ENCODE assay signal across 9 cellular contexts in the genomic region with DNA sequence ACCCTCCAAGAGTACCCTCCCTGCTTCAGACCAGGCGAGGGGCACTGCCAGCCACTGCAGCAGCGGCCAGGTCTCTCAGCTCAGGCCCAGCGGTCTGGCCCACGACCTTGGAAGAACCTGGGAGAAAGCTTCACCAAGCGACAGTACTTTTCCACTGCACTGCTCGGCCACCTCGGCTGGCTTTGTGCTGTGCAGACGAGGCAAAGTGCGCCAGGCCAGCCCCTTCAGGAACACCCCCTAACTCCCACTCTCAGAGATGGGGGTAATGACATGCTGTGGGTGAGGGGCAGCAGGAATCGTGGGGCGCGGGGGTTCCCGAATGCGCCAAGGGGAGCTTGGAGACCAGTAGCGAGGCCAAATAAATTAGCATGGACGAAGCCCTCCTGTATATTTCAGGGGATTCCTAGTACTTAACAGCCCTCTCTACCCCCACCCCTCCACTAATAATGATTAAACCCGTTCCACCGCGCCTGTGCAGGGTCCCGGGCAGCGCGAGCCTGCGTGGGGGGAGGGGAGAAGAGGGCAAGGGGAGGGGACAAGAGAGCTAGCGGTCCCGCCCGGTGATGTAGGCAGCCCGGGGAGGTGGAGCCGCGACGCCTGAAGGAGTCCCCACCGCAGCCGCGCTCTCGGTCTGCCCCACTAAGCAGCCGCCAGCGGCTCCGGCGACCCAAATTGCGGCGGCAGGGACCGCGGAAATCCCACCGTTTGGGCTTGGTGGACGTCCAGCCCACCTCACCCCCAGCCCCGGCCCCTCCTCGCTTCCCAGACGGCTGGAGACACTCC. TPM values are rescaled to one million over a fixed set of nuclear protein-coding genes. Genes with fewer than 3 reads are reported as not detected.
DNase-seq lines count a peak whose midpoint lies in the region; TF ChIP-seq lines count a peak whose summit lies in the region.
"Had no signal": no experiment of that assay in that cellular context is flagged by ENCODE, and none has a peak within 500 bp of the region (broad histone marks: within the 10 kb centered on the region; RNA-seq: fewer than 3 reads in every experiment).

Gene FAM43B (plus strand): TSS at position 629 of the 783 bp plus-strand sequence. CDS start 401 bp downstream, outside the sequence.

- intact Hi-C loops in esophagus muscularis mucosa (cut with DNase I): no loop called here

- H3K9ac ChIP-seq in NT2/D1 (ENCODE audit: insufficient read length, low read depth): peak within 1 kb of the TSS; percentile 82

- H3K36me3 ChIP-seq in NT2/D1 (ENCODE audit: insufficient read depth, insufficient read length, low read length): no peaks in the 10 kb centered on the region
- no peaks in the 10 kb centered on the region for H3K36me3 ChIP-seq in esophagus muscularis mucosa

- H3K9me3 ChIP-seq in NT2/D1 (ENCODE audit: insufficient read depth, low read length) (no peaks in the 10 kb centered on the region), esophagus muscularis mucosa (no peaks in the 10 kb centered on the region)

- H3K4me1 ChIP-seq in NT2/D1 (ENCODE audit: insufficient read depth, insufficient read length) (peaks cover 3% of the 10 kb centered on the region), esophagus muscularis mucosa (peaks cover 21 to 36% (median 30%) of the 10 kb centered on the region in 4 donors)

- peak within 1 kb of the TSS; percentile 81 for H3K4me3 Mint-ChIP-seq in nephron progenitor cell

- TF ChIP-seq POLR2A in esophagus muscularis mucosa (IDR thresholded peaks at IDR 0.05; ENCODE audit: low read depth): no peak

- TF ChIP-seq CTCF in esophagus muscularis mucosa (IDR thresholded peaks at IDR 0.05) (no peak), nephron progenitor cell (IDR thresholded peaks at IDR 0.05) (no peak)

- peak within 1 kb of the TSS; percentile 10 to 74 (median 50) for H3K27ac ChIP-seq in esophagus muscularis mucosa (replicated peaks in 1 of 4)

- TF ChIP-seq EP300 in esophagus muscularis mucosa (IDR thresholded peaks at IDR 0.05): no peak

- no peaks in the 10 kb centered on the region for H3K36me3 Mint-ChIP-seq in nephron progenitor cell (ENCODE audit: low read depth)

- peak; percentile 63 for DNase-seq in D341Med (ENCODE audit: low spot score)
- DNase-seq in NT2/D1 (ENCODE audit: low read depth, low spot score): no peak
- DNase-seq in esophagus muscularis mucosa (ENCODE audit: extremely low spot score): no peak
- DNase-seq in nephron progenitor cell: peak; percentile 81
- no peak for DNase-seq in effector CD8-positive, alpha-beta T cell (lab: John Stamatoyannopoulos, UW)
- DNase-seq in dermis blood vessel endothelial cell: no peak
- no peak for DNase-seq in DMS153 (lab: John Stamatoyannopoulos, UW)
- no peak for DNase-seq in NAMALWA (ENCODE audit: low spot score)

- H3K4me3 ChIP-seq in NT2/D1 (ENCODE audit: insufficient read length, low read depth): peak within 1 kb of the TSS; percentile 59
- peak within 1 kb of the TSS; percentile 45 to 57 (median 50) for H3K4me3 ChIP-seq in esophagus muscularis mucosa

- H3K27me3 ChIP-seq in NT2/D1 (ENCODE audit: insufficient read depth, insufficient read length): peaks cover 30% of the 10 kb centered on the region
- H3K27me3 ChIP-seq in esophagus muscularis mucosa: peaks cover 0 to 90% (median 27%) of the 10 kb centered on the region in 4 donors

- no peak within 1 kb of the TSS for H3K27ac Mint-ChIP-seq in nephron progenitor cell

- H3K27me3 Mint-ChIP-seq in nephron progenitor cell (ENCODE audit: low read depth, poor library complexity): peaks cover 54% of the 10 kb centered on the region

- 3% methylated on average over 20 of the region's 47 CpGs for WGBS in esophagus muscularis mucosa

- peaks cover 12% of the 10 kb centered on the region for H3K4me1 Mint-ChIP-seq in nephron progenitor cell

- H3K9me3 Mint-ChIP-seq in nephron progenitor cell: no peaks in the 10 kb centered on the region

RNA-seq across cellular contexts. Expression of gene FAM43B, which starts in this region (rescaled TPM):
- total RNA-seq in esophagus muscularis mucosa: 1 to 10 TPM in 3 of 4 donors, not detected in 1; 2.2 to 4.2 (median 3.6) TPM
- total RNA-seq in dermis blood vessel endothelial cell: not detected in 2 replicates
- total RNA-seq: dermis microvascular lymphatic vessel endothelial cell had no signal

Comparison
In these comparisons a context has a peak if more than half of its experiments do, and no peak if none do; other contexts are left out.
1. DNase-seq: peak in D341Med (single experiment) and nephron progenitor cell (single experiment); none in NT2/D1 (single experiment), esophagus muscularis mucosa (single experiment), effector CD8-positive, alpha-beta T cell (single experiment), dermis blood vessel endothelial cell (single experiment), DMS153 (single experiment) and NAMALWA (single experiment).